In genomic region chr14:35534884-35535793, GRCh38 we compare ENCODE assay signal across 1 cellular context.
TF ChIP-seq lines count a peak whose summit lies in the region.

No MANE protein-coding gene starts in this region.

TF ChIP-seq in HepG2, 621 proteins besides CTCF, POLR2A, EP300 and RAD21 (continued from another document and continues in another):
- TF ChIP-seq HIC2 (CRISPR knock-in tag; IDR thresholded peaks at IDR 0.05; ENCODE audit: low read depth) (peak; percentile 99), PATZ1 (CRISPR knock-in tag; IDR thresholded peaks at IDR 0.05) (peak; percentile 99), SMAD3 (CRISPR knock-in tag; IDR thresholded peaks at IDR 0.05) (peak; percentile 100), ZNF710 (CRISPR knock-in tag; IDR thresholded peaks at IDR 0.05; ENCODE audit: borderline replicate concordance) (peak; percentile 100), RARG (CRISPR knock-in tag; IDR thresholded peaks at IDR 0.05; ENCODE audit: low read depth) (peak; percentile 100), ZFP82 (CRISPR knock-in tag; IDR thresholded peaks at IDR 0.05; ENCODE audit: borderline replicate concordance) (peak; percentile 100), XRCC5 (optimal IDR thresholded peaks at IDR 0.05; ENCODE audit: low read length) (peak; percentile 99), ZNF121 (CRISPR knock-in tag; IDR thresholded peaks at IDR 0.05) (peak; percentile 98), MXD1 (CRISPR knock-in tag; IDR thresholded peaks at IDR 0.05) (peak; percentile 100), HNRNPH1 (optimal IDR thresholded peaks at IDR 0.05; ENCODE audit: low read depth, low read length) (no peak), ZBTB21 (CRISPR knock-in tag; IDR thresholded peaks at IDR 0.05) (peak; percentile 98), ZBTB43 (CRISPR knock-in tag; conservative IDR thresholded peaks at IDR 0.05) (peak; percentile 100), ZNF44 (CRISPR knock-in tag; IDR thresholded peaks at IDR 0.05) (peak; percentile 100), ZNF512 (CRISPR knock-in tag; IDR thresholded peaks at IDR 0.05) (peak; percentile 98), ZBTB4 (CRISPR knock-in tag; IDR thresholded peaks at IDR 0.05; ENCODE audit: borderline replicate concordance) (peak; percentile 100), FOXC1 (CRISPR knock-in tag; IDR thresholded peaks at IDR 0.05; ENCODE audit: borderline replicate concordance) (peak; percentile 100), ZNF124 (CRISPR knock-in tag; IDR thresholded peaks at IDR 0.05) (peak; percentile 100), ZNF747 (CRISPR knock-in tag; IDR thresholded peaks at IDR 0.05; ENCODE audit: borderline replicate concordance) (peak; percentile 100), ZNF143 (CRISPR knock-in tag; IDR thresholded peaks at IDR 0.05) (peak; percentile 84), ARID3A (IDR thresholded peaks at IDR 0.05; ENCODE audit: low read depth, low read length) (peak; percentile 43; the same call in 1 of the 2 replicates), ZNF207 (IDR thresholded peaks at IDR 0.05; ENCODE audit: borderline replicate concordance) (no peak), RORA (CRISPR knock-in tag; IDR thresholded peaks at IDR 0.05) (peak; percentile 99; the same call in 1 of the 2 replicates), SP2 (CRISPR knock-in tag; IDR thresholded peaks at IDR 0.05) (peak; percentile 87), SAP130 (CRISPR knock-in tag; IDR thresholded peaks at IDR 0.05; ENCODE audit: low read depth) (peak; percentile 100), PPARG (CRISPR knock-in tag; conservative IDR thresholded peaks at IDR 0.05) (peak; percentile 99), ZNF547 (CRISPR knock-in tag; IDR thresholded peaks at IDR 0.05) (peak; percentile 100), KAT7 (CRISPR knock-in tag; IDR thresholded peaks at IDR 0.05; ENCODE audit: borderline replicate concordance) (peak; percentile 100), MYC (CRISPR knock-in tag; IDR thresholded peaks at IDR 0.05; ENCODE audit: borderline replicate concordance) (peak; percentile 100), ZNF260 (CRISPR knock-in tag; IDR thresholded peaks at IDR 0.05; ENCODE audit: borderline replicate concordance, low read depth) (peak; percentile 99), ELF1 (CRISPR knock-in tag; IDR thresholded peaks at IDR 0.05) (peak; percentile 93), ZNF414 (CRISPR knock-in tag; IDR thresholded peaks at IDR 0.05) (peak; percentile 100), SIX4 (CRISPR knock-in tag; IDR thresholded peaks at IDR 0.05) (peak; percentile 100), TEAD2 (CRISPR knock-in tag; IDR thresholded peaks at IDR 0.05) (peak; percentile 100), CENPT (CRISPR knock-in tag; IDR thresholded peaks at IDR 0.05; ENCODE audit: low read depth) (peak; percentile 100), NONO (IDR thresholded peaks at IDR 0.05) (no peak), NONO (CRISPR knock-in tag; conservative IDR thresholded peaks at IDR 0.05) (peak; percentile 98), ONECUT2 (CRISPR knock-in tag; IDR thresholded peaks at IDR 0.05) (peak; percentile 99), MTF2 (CRISPR knock-in tag; IDR thresholded peaks at IDR 0.05; ENCODE audit: borderline replicate concordance) (peak; percentile 100), ZNF777 (CRISPR knock-in tag; IDR thresholded peaks at IDR 0.05) (peak; percentile 99), FOXA3 (CRISPR knock-in tag; IDR thresholded peaks at IDR 0.05) (peak; percentile 98), ZNF496 (CRISPR knock-in tag; IDR thresholded peaks at IDR 0.05; ENCODE audit: insufficient replicate concordance) (peak; percentile 98), JDP2 (CRISPR knock-in tag; IDR thresholded peaks at IDR 0.05; ENCODE audit: borderline replicate concordance) (peak; percentile 100)
- TF ChIP-seq, protein P1, sequence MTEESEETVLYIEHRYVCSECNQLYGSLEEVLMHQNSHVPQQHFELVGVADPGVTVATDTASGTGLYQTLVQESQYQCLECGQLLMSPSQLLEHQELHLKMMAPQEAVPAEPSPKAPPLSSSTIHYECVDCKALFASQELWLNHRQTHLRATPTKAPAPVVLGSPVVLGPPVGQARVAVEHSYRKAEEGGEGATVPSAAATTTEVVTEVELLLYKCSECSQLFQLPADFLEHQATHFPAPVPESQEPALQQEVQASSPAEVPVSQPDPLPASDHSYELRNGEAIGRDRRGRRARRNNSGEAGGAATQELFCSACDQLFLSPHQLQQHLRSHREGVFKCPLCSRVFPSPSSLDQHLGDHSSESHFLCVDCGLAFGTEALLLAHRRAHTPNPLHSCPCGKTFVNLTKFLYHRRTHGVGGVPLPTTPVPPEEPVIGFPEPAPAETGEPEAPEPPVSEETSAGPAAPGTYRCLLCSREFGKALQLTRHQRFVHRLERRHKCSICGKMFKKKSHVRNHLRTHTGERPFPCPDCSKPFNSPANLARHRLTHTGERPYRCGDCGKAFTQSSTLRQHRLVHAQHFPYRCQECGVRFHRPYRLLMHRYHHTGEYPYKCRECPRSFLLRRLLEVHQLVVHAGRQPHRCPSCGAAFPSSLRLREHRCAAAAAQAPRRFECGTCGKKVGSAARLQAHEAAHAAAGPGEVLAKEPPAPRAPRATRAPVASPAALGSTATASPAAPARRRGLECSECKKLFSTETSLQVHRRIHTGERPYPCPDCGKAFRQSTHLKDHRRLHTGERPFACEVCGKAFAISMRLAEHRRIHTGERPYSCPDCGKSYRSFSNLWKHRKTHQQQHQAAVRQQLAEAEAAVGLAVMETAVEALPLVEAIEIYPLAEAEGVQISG (CRISPR knock-in tag; IDR thresholded peaks at IDR 0.05), result peak; percentile 98
